ENCODE assay signal across 27 cellular contexts in genomic region chr4:82623284-82623683, GRCh38.
"Had no signal": no experiment of that assay in that cellular context is flagged by ENCODE, and none has a peak within 500 bp of the region (broad histone marks: within the 10 kb centered on the region; RNA-seq: fewer than 3 reads in every experiment).

No MANE protein-coding gene starts in this region.

- ATAC-seq: activated CD8-positive, alpha-beta memory T cell treated with anti-CD3 and anti-CD28 coated beads, Interleukin-2, amount 10 ng/mL, durations not matched to agents 7 days and 5 days; Right ventricle myocardium inferior; SK-N-SH treated with all-trans-retinoic acid at 6 μM for 48 hours; T-helper 17 cell; WTC11 had no signal

- H3K4me1 ChIP-seq: breast epithelium, SJCRH30 had no signal

- H3K27ac ChIP-seq: SJCRH30 had no signal

- H3K4me3 ChIP-seq: breast epithelium, SJCRH30 had no signal

- H3K9me3 ChIP-seq: breast epithelium, SJCRH30 had no signal

- DNase-seq: activated CD4-positive, alpha-beta T cell treated with anti-CD3 and anti-CD28 coated beads for 1 hour; activated CD4-positive, alpha-beta T cell treated with anti-CD3 and anti-CD28 coated beads, Interleukin-2, amount 10 ng/mL, durations not matched to agents 24 days and 14 days; activated CD4-positive, alpha-beta T cell treated with anti-CD3 and anti-CD28 coated beads, Interleukin-2, amount 50 U/mL, for 48 hours; activated CD8-positive, alpha-beta memory T cell treated with anti-CD3 and anti-CD28 coated beads, Interleukin-2, amount 10 ng/mL, durations not matched to agents 7 days and 5 days; activated effector memory CD4-positive, alpha-beta T cell treated with Interleukin-2 at 50 U/mL for 16 hours; activated naive CD4-positive, alpha-beta T cell; activated T-cell treated with anti-CD3 and anti-CD28 coated beads, Interleukin-2, amount 50 U/mL, for 24 hours; aorta; caudate nucleus; Kasumi-1; KBM-7; NCI-H1105 treated with DMSO at 0.1 percent for 48 hours; NCI-H1436 treated with DMSO at 0.1 percent for 48 hours; NCI-H187; NCI-H2081 treated with DMSO at 0.1 percent for 48 hours; NCI-H226; NCI-H510A; NCI-H526 treated with DMSO at 0.1 percent for 48 hours; NCI-H82; RPMI8226; SJCRH30; T-helper 17 cell; T-helper 9 cell had no signal

- H3K27me3 ChIP-seq: breast epithelium, SJCRH30 had no signal

- H3K36me3 ChIP-seq: breast epithelium, SJCRH30 had no signal
